ENCODE assay signal across 1 cellular context in genomic region chr5:171953860-171954701, GRCh38.
TF ChIP-seq lines count a peak whose summit lies in the region.

No MANE protein-coding gene starts in this region.

TF ChIP-seq in K562, 482 proteins besides CTCF, POLR2A, EP300 and RAD21 (continued from another document):
- TF ChIP-seq ZBTB40 (IDR thresholded peaks at IDR 0.05) (no peak), ZBTB40 (CRISPR knock-in tag; IDR thresholded peaks at IDR 0.05) (no peak), RUNX1 (IDR thresholded peaks at IDR 0.05; ENCODE audit: low read depth) (no peak), ZSCAN29 (IDR thresholded peaks at IDR 0.05) (no peak)
